14 cellular contexts compared by ENCODE assay signal in genomic region chr12:2354151-2354991, GRCh38.
DNase-seq lines count a peak whose midpoint lies in the region; ATAC-seq, FAIRE-seq and TF ChIP-seq lines count a peak whose summit lies in the region.
"Had no signal": no experiment of that assay in that cellular context is flagged by ENCODE, and none has a peak within 500 bp of the region (broad histone marks: within the 10 kb centered on the region; RNA-seq: fewer than 3 reads in every experiment).

No MANE protein-coding gene starts in this region.

- no peak overlapping the region for H3K27ac Mint-ChIP-seq in activated naive CD8-positive, alpha-beta T cell treated with anti-CD3 and anti-CD28 coated beads for 36 hours
- H3K27ac Mint-ChIP-seq: activated naive CD4-positive, alpha-beta T cell treated with anti-CD3 and anti-CD28 coated beads, Interleukin-2, amount 50 U/mL, for 72 hours; T-helper 1 cell treated with Interleukin-12 subunit alpha and Interleukin-12 subunit beta and Interleukin-4 antibody, amounts not matched to agents 30 μg/mL and 1 μg/mL, for 36 hours had no signal

- peaks cover 100% of the 10 kb centered on the region for H3K4me1 ChIP-seq in BLaER1
- no peaks in the 10 kb centered on the region for H3K4me1 ChIP-seq in body of pancreas

- H3K9ac ChIP-seq in BLaER1 = peak overlapping the region; percentile 4; the same call in 1 of the 2 replicates

- peaks cover 12% of the 10 kb centered on the region for H3K27me3 Mint-ChIP-seq in activated naive CD8-positive, alpha-beta T cell treated with anti-CD3 and anti-CD28 coated beads for 36 hours

- no peak for ATAC-seq in HG02885 (IDR thresholded peaks at IDR 0.05; ENCODE audit: poor library complexity, unreplicated experiment)
- ATAC-seq in body of pancreas = no peak
- ATAC-seq: activated naive CD4-positive, alpha-beta T cell treated with anti-CD3 and anti-CD28 coated beads, Interleukin-2, amount 50 U/mL, for 72 hours had no signal

- peak; percentile 81 for DNase-seq in NCI-H1092 (lab: John Stamatoyannopoulos, UW)
- peak; percentile 65 for DNase-seq in coronary artery (ENCODE audit: low spot score)
- peak; percentile 53 for DNase-seq in occipital lobe (lab: John Stamatoyannopoulos, UW)
- DNase-seq in activated naive CD8-positive, alpha-beta T cell treated with anti-CD3 and anti-CD28 coated beads for 36 hours = no peak
- DNase-seq in body of pancreas = no peak
- DNase-seq in HTR-8/SVneo (ENCODE audit: insufficient read length, low spot score) = no peak
- DNase-seq: activated CD4-positive, alpha-beta T cell treated with anti-CD3 and anti-CD28 coated beads, Interleukin-2, amount 50 U/mL, for 48 hours; effector CD4-positive, alpha-beta T cell; upper lobe of left lung had no signal

- H3K27ac ChIP-seq in BLaER1 (peak overlapping the region; percentile 68), coronary artery (peak overlapping the region; percentile 42 to 64), body of pancreas (no peak overlapping the region)
- H3K27ac ChIP-seq: upper lobe of left lung had no signal

- H3K36me3 ChIP-seq in BLaER1 (no peaks in the 10 kb centered on the region), body of pancreas (replicated peaks in 1 of 2; ENCODE audit: insufficient read depth in 1 of 2, low read depth in 2 of 2) (no peaks in the 10 kb centered on the region)
- H3K36me3 ChIP-seq: upper lobe of left lung had no signal

- no peak overlapping the region for H3K4me3 Mint-ChIP-seq in activated naive CD8-positive, alpha-beta T cell treated with anti-CD3 and anti-CD28 coated beads for 36 hours
- H3K4me3 Mint-ChIP-seq: T-helper 1 cell treated with Interleukin-12 subunit alpha and Interleukin-12 subunit beta and Interleukin-4 antibody, amounts not matched to agents 30 μg/mL and 1 μg/mL, for 36 hours had no signal

- H3K4me1 Mint-ChIP-seq in activated naive CD8-positive, alpha-beta T cell treated with anti-CD3 and anti-CD28 coated beads for 36 hours = peaks cover 15% of the 10 kb centered on the region

- H3K9me3 Mint-ChIP-seq in activated naive CD8-positive, alpha-beta T cell treated with anti-CD3 and anti-CD28 coated beads for 36 hours = no peaks in the 10 kb centered on the region
- H3K9me3 Mint-ChIP-seq: activated naive CD4-positive, alpha-beta T cell treated with anti-CD3 and anti-CD28 coated beads, Interleukin-2, amount 50 U/mL, for 72 hours; T-helper 1 cell treated with Interleukin-12 subunit alpha and Interleukin-12 subunit beta and Interleukin-4 antibody, amounts not matched to agents 30 μg/mL and 1 μg/mL, for 36 hours had no signal

- H3K27me3 ChIP-seq in BLaER1 (no peaks in the 10 kb centered on the region), body of pancreas (no peaks in the 10 kb centered on the region)
- H3K27me3 ChIP-seq: upper lobe of left lung had no signal

- intact Hi-C loops in body of pancreas (cut with DNase I) = no loop called here

- no peak for TF ChIP-seq POLR2A in body of pancreas (IDR thresholded peaks at IDR 0.05)

- H4K20me1 ChIP-seq in BLaER1 = no peaks in the 10 kb centered on the region

- TF ChIP-seq CTCF in coronary artery (IDR thresholded peaks at IDR 0.05) (no peak), body of pancreas (IDR thresholded peaks at IDR 0.05) (no peak)

- H3K9me3 ChIP-seq in BLaER1 = no peaks in the 10 kb centered on the region
- H3K9me3 ChIP-seq in body of pancreas = no peaks in the 10 kb centered on the region
- H3K9me3 ChIP-seq: upper lobe of left lung had no signal

- WGBS in body of pancreas, 2 donors = 26 to 28% methylated on average over 16 to 19 of the region's 19 CpGs

- no peaks in the 10 kb centered on the region for H3K36me3 Mint-ChIP-seq in activated naive CD8-positive, alpha-beta T cell treated with anti-CD3 and anti-CD28 coated beads for 36 hours
- H3K36me3 Mint-ChIP-seq: activated naive CD4-positive, alpha-beta T cell treated with anti-CD3 and anti-CD28 coated beads, Interleukin-2, amount 50 U/mL, for 72 hours had no signal

- no peak overlapping the region for H3K4me3 ChIP-seq in BLaER1
- H3K4me3 ChIP-seq in coronary artery = peak overlapping the region; percentile 14
- H3K4me3 ChIP-seq in body of pancreas = no peak overlapping the region
- H3K4me3 ChIP-seq: lung, upper lobe of left lung had no signal

- peak overlapping the region; percentile 85 for H3K4me2 ChIP-seq in BLaER1

- no peak for FAIRE-seq in HTR-8/SVneo (lab: Jason Lieb, UNC)

Comparison
In these comparisons a context has a peak if more than half of its experiments do, and no peak if none do; other contexts are left out.
1. H3K27ac ChIP-seq: peak in BLaER1 (single experiment) and coronary artery (2 of 2); none in body of pancreas (0 of 4).
2. DNase-seq: peak in NCI-H1092 (single experiment), coronary artery (single experiment) and occipital lobe (single experiment); none in activated naive CD8-positive, alpha-beta T cell treated with anti-CD3 and anti-CD28 coated beads for 36 hours (single experiment), body of pancreas (0 of 4) and HTR-8/SVneo (single experiment).